In the genomic region with DNA sequence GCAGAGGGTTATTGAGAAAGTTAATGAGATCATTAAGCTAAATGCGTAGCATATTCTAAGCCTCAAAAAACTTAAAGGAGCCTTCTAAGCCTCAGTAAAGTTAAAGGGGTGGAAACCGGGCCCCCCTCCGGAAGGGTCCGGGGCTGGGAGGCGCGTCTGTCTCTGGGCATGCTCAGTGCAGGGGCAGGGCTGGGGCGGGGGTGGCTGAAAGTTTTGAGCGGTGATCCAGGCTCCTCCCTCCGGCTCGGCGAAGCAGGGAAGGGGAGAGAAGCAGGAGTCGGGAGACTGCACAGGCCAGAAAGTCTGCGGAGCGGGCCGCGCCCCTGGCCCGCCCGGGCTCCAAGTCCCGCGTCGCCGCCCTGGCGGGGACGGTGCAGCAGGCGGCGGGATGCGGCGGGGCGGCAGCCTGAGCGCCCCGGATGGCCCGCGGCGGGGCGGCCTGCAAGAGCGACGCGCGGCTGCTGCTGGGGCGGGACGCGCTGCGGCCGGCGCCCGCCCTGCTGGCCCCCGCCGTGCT, we compare ENCODE assay signal across 8 cellular contexts. TPM values are rescaled to one million over a fixed set of nuclear protein-coding genes. Genes with fewer than 3 reads are reported as not detected.
DNase-seq lines count a peak whose midpoint lies in the region; ATAC-seq, FAIRE-seq and TF ChIP-seq lines count a peak whose summit lies in the region.

A gene (plus strand): TSS at position 240 of the 517 bp plus-strand sequence. CDS start 180 bp downstream, at position 420.

- H4K8ac ChIP-seq in H9 (replicated peaks; ENCODE audit: insufficient read length, low read depth, low read length) = no peak within 1 kb of the TSS

- H2BK120ac ChIP-seq in H9 (ENCODE audit: low read depth, low read length, poor library complexity, severe bottlenecking) = no peak within 1 kb of the TSS

- WGBS in H9 (ENCODE audit: extremely low coverage, insufficient read length, low lambda C conversion rate) = no CpG with 5 or more reads among the region's 48 CpGs

- H3K18ac ChIP-seq in H9 (ENCODE audit: insufficient read length, low read depth, low read length) = no peak within 1 kb of the TSS

- H3K23ac ChIP-seq in H9 (ENCODE audit: insufficient read length, low read depth, low read length) = no peak within 1 kb of the TSS

- H3K27ac ChIP-seq in C4-2B = peak within 1 kb of the TSS; percentile 74
- H3K27ac ChIP-seq in H9 (ENCODE audit: insufficient read length, low read depth, low read length) = no peak within 1 kb of the TSS
- H3K27ac ChIP-seq in iPS-20b (ENCODE audit: low read length) = no peak within 1 kb of the TSS
- H3K27ac ChIP-seq in gastrocnemius medialis = peak within 1 kb of the TSS; percentile 32 to 67 (median 54)

- H3K23me2 ChIP-seq in H9 (ENCODE audit: insufficient read length, low read depth, low read length, poor library complexity, severe bottlenecking) = peaks cover 23% of the 10 kb centered on the region

- H3K4me3 Mint-ChIP-seq in H9 = peak within 1 kb of the TSS; percentile 68 to 85

- H3T11ph ChIP-seq in H9 (ENCODE audit: low read length) = no peak within 1 kb of the TSS

- no peak for FAIRE-seq in bronchial epithelial cell (lab: Jason Lieb, UNC)

- DNase-seq in H9 (peak; percentile 82), RPMI7951 (ENCODE audit: low read depth) (peak; percentile 78), bronchial epithelial cell (ENCODE audit: low read depth) (peak; percentile 58), gastrocnemius medialis (peak; percentile 42 to 43)
- no peak for DNase-seq in activated CD4-positive, CD25-positive, alpha-beta regulatory T cell (lab: John Stamatoyannopoulos, UW)

- peaks cover 11 to 25% (median 17%) of the 10 kb centered on the region in 3 experiments for H3K36me3 Mint-ChIP-seq in H9 (ENCODE audit: insufficient read depth in 1 of 3, low read depth in 3 of 3)

- H4K20me1 ChIP-seq in H9 (ENCODE audit: control insufficient read depth, insufficient read depth, insufficient read length) = no peaks in the 10 kb centered on the region

- H3K4me1 ChIP-seq in H9 (ENCODE audit: insufficient read depth, low read length) (no peaks in the 10 kb centered on the region), iPS-20b (ENCODE audit: insufficient read depth, low read length) (peaks cover 13% of the 10 kb centered on the region; the same call in 1 of the 2 replicates), gastrocnemius medialis (no peaks in the 10 kb centered on the region)

- intact Hi-C loops in gastrocnemius medialis (cut with DNase I; ENCODE audit: low total_unique reads) = loop anchor here (5.0 kb wide), 1 partner anchor 36 kb away; no protein-coding TSS in a partner anchor

- H3K79me1 ChIP-seq in H9 (ENCODE audit: insufficient read depth, low read depth, low read length, poor library complexity, severe bottlenecking) = no peaks in the 10 kb centered on the region

- no peak within 1 kb of the TSS for H2BK20ac ChIP-seq in H9 (ENCODE audit: low read depth, low read length, poor library complexity, severe bottlenecking)

- in situ Hi-C loops in gastrocnemius medialis (cut with MboI; ENCODE audit: low sequenced_read_pairs in 4 of 4) = no loop called here

- H3K56ac ChIP-seq in H9 (ENCODE audit: insufficient read length, low read depth, low read length) = no peak within 1 kb of the TSS

- H3K14ac ChIP-seq in H9 (ENCODE audit: insufficient read depth, low read length) = no peak within 1 kb of the TSS; the same call in 1 of the 2 replicates

- H3K9ac ChIP-seq in H9 (ENCODE audit: extremely low read depth, insufficient read length, low read length) (no peak within 1 kb of the TSS), iPS-20b (ENCODE audit: low read depth, low read length) (peak within 1 kb of the TSS; percentile 69; the same call in 1 of the 2 replicates)

- no peaks in the 10 kb centered on the region for H3K9me3 ChIP-seq in H9 (ENCODE audit: control insufficient read depth, low read depth, low read length)
- H3K9me3 ChIP-seq in iPS-20b (ENCODE audit: insufficient read depth, low read depth, low read length) = peaks cover 7% of the 10 kb centered on the region
- no peaks in the 10 kb centered on the region for H3K9me3 ChIP-seq in gastrocnemius medialis

- H3K79me2 ChIP-seq in H9 (ENCODE audit: insufficient read depth, low read length) = no peaks in the 10 kb centered on the region; the same call in 1 of the 2 replicates

- H3K4me1 Mint-ChIP-seq in H9 = peaks cover 19 to 34% of the 10 kb centered on the region in 2 experiments

- H3K9me3 Mint-ChIP-seq in H9 = peaks cover 11 to 13% of the 10 kb centered on the region in 2 experiments

- TF ChIP-seq CTCF in C4-2B (conservative IDR thresholded peaks at IDR 0.05) (no peak; the same call in 1 of the 2 replicates), H9 (conservative IDR thresholded peaks at IDR 0.05) (no peak), bronchial epithelial cell (IDR thresholded peaks at IDR 0.05; ENCODE audit: insufficient read depth, low read length, severe bottlenecking) (no peak), gastrocnemius medialis (IDR thresholded peaks at IDR 0.05 in 4 of 5, conservative IDR thresholded peaks at IDR 0.05 in 1 of 5) (no peak)

- TF ChIP-seq POLR2A in gastrocnemius medialis (IDR thresholded peaks at IDR 0.05) = peak; percentile 24 to 35

- no peak within 1 kb of the TSS for H3K4ac ChIP-seq in H9 (ENCODE audit: low read depth, low read length)

- H2AK5ac ChIP-seq in H9 (ENCODE audit: insufficient read length, low read length) = no peak within 1 kb of the TSS

- no peak within 1 kb of the TSS for H4K5ac ChIP-seq in H9 (ENCODE audit: insufficient read length, low read depth, low read length)

- H3K27ac Mint-ChIP-seq in H9 = peak within 1 kb of the TSS in 1 of 3 experiments; percentile 3; a peak in 2 of 7 replicates

- H3K4me2 ChIP-seq in H9 (ENCODE audit: insufficient read depth, insufficient read length, low read length) = peak within 1 kb of the TSS; percentile 47

- ATAC-seq in gastrocnemius medialis = peak; percentile 58 to 64
- ATAC-seq in HG02885 (IDR thresholded peaks at IDR 0.05; ENCODE audit: poor library complexity, unreplicated experiment) = no peak

- H3K36me3 ChIP-seq in bronchial epithelial cell (ENCODE audit: control insufficient read depth, insufficient read depth, low read length) (no peaks in the 10 kb centered on the region), iPS-20b (ENCODE audit: insufficient read depth, low read depth, low read length) (no peaks in the 10 kb centered on the region), gastrocnemius medialis (no peaks in the 10 kb centered on the region)

- H4K91ac ChIP-seq in H9 (ENCODE audit: insufficient read length, low read depth, low read length) = no peak within 1 kb of the TSS

- peak within 1 kb of the TSS; percentile 26 for H2AFZ ChIP-seq in H9 (ENCODE audit: low read length)

- H2BK12ac ChIP-seq in H9 (ENCODE audit: insufficient read length, low read depth, low read length) = no peak within 1 kb of the TSS

- H3K27me3 ChIP-seq in H9 (ENCODE audit: insufficient read depth, low read length) (peaks cover 5% of the 10 kb centered on the region; the same call in 1 of the 2 replicates), bronchial epithelial cell (ENCODE audit: control insufficient read depth, insufficient read depth, low read length) (no peaks in the 10 kb centered on the region), iPS-20b (ENCODE audit: insufficient read depth, low read length) (peaks cover 51% of the 10 kb centered on the region), gastrocnemius medialis (peaks cover 8 to 23% (median 16%) of the 10 kb centered on the region in 3 donors)

- no peak within 1 kb of the TSS for H2BK5ac ChIP-seq in H9 (ENCODE audit: insufficient read length, low read length)

- H3K27me3 Mint-ChIP-seq in H9 (ENCODE audit: low read depth) = peaks cover 26% of the 10 kb centered on the region

- H3K4me3 ChIP-seq in bronchial epithelial cell (ENCODE audit: low read depth, low read length) (peak within 1 kb of the TSS; percentile 51), iPS-20b (ENCODE audit: low read length) (peak within 1 kb of the TSS; percentile 83), gastrocnemius medialis (peak within 1 kb of the TSS; percentile 39 to 47 (median 43))

- H2BK15ac ChIP-seq in H9 (ENCODE audit: low read depth, low read length) = no peak within 1 kb of the TSS

RNA-seq across cellular contexts. Expression of the gene that starts here (rescaled TPM):
- total RNA-seq in H9 (2021) (9.7 and 10.1 TPM in 2 replicates), bronchial epithelial cell (9.5 and 12.9 TPM in 2 replicates), gastrocnemius medialis (1 to 10 TPM; 1.5 to 9.8 (median 2.0) TPM)
- 13.8 and 13.9 TPM in 2 replicates for total RNA-seq in RPMI7951 (2014; rRNA removed; shearing (Covaris generic))

Comparison
In these comparisons a context has a peak if more than half of its experiments do, and no peak if none do; other contexts are left out.
1. H3K27ac ChIP-seq: peak in C4-2B (single experiment) and gastrocnemius medialis (4 of 4); none in H9 (single experiment) and iPS-20b (single experiment).
2. DNase-seq: peak in H9 (single experiment), RPMI7951 (single experiment), bronchial epithelial cell (single experiment) and gastrocnemius medialis (2 of 2); none in activated CD4-positive, CD25-positive, alpha-beta regulatory T cell (0 of 4).
3. Peak in every context shown above with its lines, with median percentiles within 50 percentile points of each other: H3K4me3 ChIP-seq.